Comparison of ENCODE assay signal across 8 cellular contexts in the genomic region with DNA sequence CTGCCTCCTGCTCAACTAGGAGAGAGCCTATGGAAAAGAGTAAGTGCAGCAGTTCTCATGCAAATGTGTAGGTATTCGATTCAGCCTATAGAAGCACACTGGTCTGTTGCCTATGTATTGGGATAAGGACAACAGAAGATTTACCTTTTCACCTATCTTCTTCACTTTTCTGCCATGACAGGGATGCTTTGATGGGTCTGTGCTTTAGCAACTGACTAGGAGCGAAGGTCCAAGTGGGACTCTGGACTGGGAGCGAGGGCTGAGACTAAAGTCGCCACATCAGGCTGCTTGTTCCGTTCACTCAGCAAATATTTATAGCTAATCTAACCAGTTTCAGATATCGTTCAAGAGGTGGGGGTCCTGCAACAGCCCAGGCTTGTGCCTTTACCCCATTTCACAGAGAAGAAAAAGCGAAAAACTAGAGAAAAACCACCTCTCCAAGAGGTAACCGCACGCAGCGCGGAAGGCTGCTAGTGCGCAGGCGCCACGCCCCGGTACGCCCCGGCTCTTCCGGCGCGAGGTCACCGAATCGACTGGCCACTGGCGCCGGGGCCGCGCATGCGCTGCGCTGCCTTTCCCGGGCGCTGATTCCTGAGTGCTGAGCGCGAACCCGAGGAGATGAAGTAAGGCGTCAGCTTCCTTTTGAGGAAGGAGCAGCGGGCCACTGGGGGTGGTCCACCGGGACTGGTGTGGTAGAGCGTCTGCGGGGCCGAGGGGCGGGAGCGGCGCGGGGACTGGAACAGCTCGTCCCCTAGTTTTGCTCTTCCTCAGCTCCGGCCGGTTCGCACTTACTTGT. TPM values are rescaled to one million over a fixed set of nuclear protein-coding genes. Genes with fewer than 3 reads are reported as not detected.
A peak's percentile ranks its signal among the peaks of the same experiment; 100 is the strongest.
DNase-seq lines count a peak whose midpoint lies in the region; TF ChIP-seq lines count a peak whose summit lies in the region.

A gene with protein sequence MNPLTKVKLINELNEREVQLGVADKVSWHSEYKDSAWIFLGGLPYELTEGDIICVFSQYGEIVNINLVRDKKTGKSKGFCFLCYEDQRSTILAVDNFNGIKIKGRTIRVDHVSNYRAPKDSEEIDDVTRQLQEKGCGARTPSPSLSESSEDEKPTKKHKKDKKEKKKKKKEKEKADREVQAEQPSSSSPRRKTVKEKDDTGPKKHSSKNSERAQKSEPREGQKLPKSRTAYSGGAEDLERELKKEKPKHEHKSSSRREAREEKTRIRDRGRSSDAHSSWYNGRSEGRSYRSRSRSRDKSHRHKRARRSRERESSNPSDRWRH (plus strand): TSS at position 573 of the 796 bp plus-strand sequence. CDS start 46 bp downstream, at position 619.

- peak within 1 kb of the TSS; percentile 96 for H3K27ac Mint-ChIP-seq in neural crest cell (ENCODE audit: unreplicated experiment)

- H3K4me3 Mint-ChIP-seq in neural crest cell: peak within 1 kb of the TSS; percentile 89

- peak within 1 kb of the TSS; percentile 78 for H3K4me3 ChIP-seq in LNCaP clone FGC (ENCODE audit: low read depth, low read length)
- H3K4me3 ChIP-seq in fibroblast of villous mesenchyme (ENCODE audit: low read depth, low read length): peak within 1 kb of the TSS; percentile 64
- H3K4me3 ChIP-seq in subcutaneous abdominal adipose tissue (ENCODE audit: low read depth in 1 of 5, low read length in 5 of 5): peak within 1 kb of the TSS; percentile 52 to 87 (median 74)

- peak within 1 kb of the TSS; percentile 19 for H3K27ac ChIP-seq in subcutaneous abdominal adipose tissue (ENCODE audit: low read depth, low read length)

- no peaks in the 10 kb centered on the region for H3K4me1 ChIP-seq in ES-I3 (ENCODE audit: insufficient read depth, low read length)
- peaks cover 0 to 15% (median 10%) of the 10 kb centered on the region in 5 donors for H3K4me1 ChIP-seq in subcutaneous abdominal adipose tissue (ENCODE audit: control insufficient read depth in 5 of 5, insufficient read depth in 5 of 5, low read length in 5 of 5)

- H3K36me3 Mint-ChIP-seq in neural crest cell (ENCODE audit: low read depth): no peaks in the 10 kb centered on the region

- peaks cover 18% of the 10 kb centered on the region for H3K27me3 Mint-ChIP-seq in neural crest cell (ENCODE audit: low read depth)

- TF ChIP-seq CTCF in LNCaP clone FGC (IDR thresholded peaks at IDR 0.05; ENCODE audit: control insufficient read depth, extremely low read depth, insufficient read depth) (no peak), fibroblast of villous mesenchyme (IDR thresholded peaks at IDR 0.05; ENCODE audit: insufficient read depth, low read depth, low read length) (no peak), neural crest cell (conservative IDR thresholded peaks at IDR 0.05) (no peak)

- peaks cover 4 to 24% (median 15%) of the 10 kb centered on the region in 5 donors for H3K27me3 ChIP-seq in subcutaneous abdominal adipose tissue (ENCODE audit: control insufficient read depth in 5 of 5, insufficient read depth in 4 of 5, low read length in 5 of 5)

- H3K9me3 ChIP-seq in ES-I3 (ENCODE audit: control insufficient read depth, insufficient read depth, low read length) (no peaks in the 10 kb centered on the region), subcutaneous abdominal adipose tissue (ENCODE audit: control insufficient read depth in 5 of 5, low read length in 5 of 5) (no peaks in the 10 kb centered on the region)

- DNase-seq in H4 (ENCODE audit: low spot score) (peak; percentile 66), LNCaP clone FGC (ENCODE audit: low read depth) (peak; percentile 13), SHP77 treated with DMSO at 0.1 percent for 48 hours (lab: John Stamatoyannopoulos, UW) (peak; percentile 55), activated gamma-delta T cell treated with Interleukin-2 at 50 U/mL for 16 hours (peak; percentile 58), fibroblast of villous mesenchyme (ENCODE audit: low read depth) (peak; percentile 71), neural crest cell (ENCODE audit: low read depth, low spot score) (peak; percentile 56)

- H3K9ac ChIP-seq in ES-I3 (ENCODE audit: low read depth, low read length): peak within 1 kb of the TSS; percentile 73
- H3K9ac ChIP-seq in subcutaneous abdominal adipose tissue (ENCODE audit: low read length in 5 of 5): peak within 1 kb of the TSS in 4 of 5 donors; percentile 54 to 81 (median 74)

- H3K4me1 Mint-ChIP-seq in neural crest cell: peaks cover 11% of the 10 kb centered on the region

- H3K9me3 Mint-ChIP-seq in neural crest cell: no peaks in the 10 kb centered on the region

- H3K36me3 ChIP-seq in ES-I3 (ENCODE audit: insufficient read depth, low read length): peaks cover 8% of the 10 kb centered on the region
- peaks cover 0 to 14% (median 10%) of the 10 kb centered on the region in 5 donors for H3K36me3 ChIP-seq in subcutaneous abdominal adipose tissue (ENCODE audit: control insufficient read depth in 5 of 5, insufficient read depth in 5 of 5, low read length in 5 of 5)

RNA-seq across cellular contexts. Expression of the gene that starts here (rescaled TPM):
- 39.8 and 45.6 TPM in 2 replicates for total RNA-seq in H4 (2014; rRNA removed; shearing (Covaris generic))
- total RNA-seq in fibroblast of villous mesenchyme (17.3 and 17.4 TPM in 2 replicates), neural crest cell (26.5 and 27.7 TPM in 2 replicates)

Comparison
In these comparisons a context has a peak if more than half of its experiments do, and no peak if none do; other contexts are left out.
1. Peak in every context shown above with its lines: DNase-seq, H3K4me3 ChIP-seq and H3K27ac ChIP-seq.
2. DNase-seq: peak in every context shown above with its lines; median percentile 71 in fibroblast of villous mesenchyme; 66 in H4; 58 in activated gamma-delta T cell treated with Interleukin-2 at 50 U/mL for 16 hours; 56 in neural crest cell; 55 in SHP77 treated with DMSO at 0.1 percent for 48 hours; 13 in LNCaP clone FGC.